ENCODE assay signal across 1 cellular context in the genomic region with DNA sequence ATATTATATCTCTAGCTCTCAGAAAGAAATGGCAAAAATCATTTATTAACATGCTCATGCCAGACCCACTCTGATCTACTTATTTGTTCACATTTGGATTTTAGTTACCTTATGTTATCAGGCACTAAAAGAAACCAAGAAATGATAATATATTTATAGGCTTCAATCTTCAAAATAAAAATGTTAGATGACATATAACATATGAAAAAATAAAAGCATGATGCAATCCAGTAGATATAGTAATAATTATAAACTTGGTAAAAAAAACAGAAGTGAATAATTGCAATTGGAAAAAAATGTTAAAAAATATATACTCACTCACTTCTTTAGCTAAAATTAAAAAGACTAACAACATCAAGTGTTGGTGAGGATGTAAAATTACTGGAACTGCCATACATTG.
TF ChIP-seq lines count a peak whose summit lies in the region.

No MANE protein-coding gene starts in this region.

TF ChIP-seq in H1, 55 proteins besides CTCF, POLR2A, EP300 and RAD21 (continued from another document):
- TF ChIP-seq, protein P1, sequence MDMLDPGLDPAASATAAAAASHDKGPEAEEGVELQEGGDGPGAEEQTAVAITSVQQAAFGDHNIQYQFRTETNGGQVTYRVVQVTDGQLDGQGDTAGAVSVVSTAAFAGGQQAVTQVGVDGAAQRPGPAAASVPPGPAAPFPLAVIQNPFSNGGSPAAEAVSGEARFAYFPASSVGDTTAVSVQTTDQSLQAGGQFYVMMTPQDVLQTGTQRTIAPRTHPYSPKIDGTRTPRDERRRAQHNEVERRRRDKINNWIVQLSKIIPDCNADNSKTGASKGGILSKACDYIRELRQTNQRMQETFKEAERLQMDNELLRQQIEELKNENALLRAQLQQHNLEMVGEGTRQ (IDR thresholded peaks at IDR 0.05; ENCODE audit: low read length) = no peak
- TF ChIP-seq GTF2F1 (IDR thresholded peaks at IDR 0.05; ENCODE audit: borderline replicate concordance, low read depth, low read length) = no peak
- TF ChIP-seq SRF (IDR thresholded peaks at IDR 0.05; ENCODE audit: low read depth, low read length) = no peak
- TF ChIP-seq, protein P2, sequence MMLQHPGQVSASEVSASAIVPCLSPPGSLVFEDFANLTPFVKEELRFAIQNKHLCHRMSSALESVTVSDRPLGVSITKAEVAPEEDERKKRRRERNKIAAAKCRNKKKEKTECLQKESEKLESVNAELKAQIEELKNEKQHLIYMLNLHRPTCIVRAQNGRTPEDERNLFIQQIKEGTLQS (IDR thresholded peaks at IDR 0.05; ENCODE audit: insufficient read depth, low read depth, low read length) = no peak
- TF ChIP-seq JUND (IDR thresholded peaks at IDR 0.05; ENCODE audit: low read length) = no peak
- no peak for TF ChIP-seq SP4 (IDR thresholded peaks at IDR 0.05; ENCODE audit: low read length)
- no peak for TF ChIP-seq TEAD4 (IDR thresholded peaks at IDR 0.05; ENCODE audit: low read depth, low read length)
- no peak for TF ChIP-seq CBX5 (IDR thresholded peaks at IDR 0.05; ENCODE audit: low read depth, low read length)
